Comparison of ENCODE assay signal across 1 cellular context in the genomic region with DNA sequence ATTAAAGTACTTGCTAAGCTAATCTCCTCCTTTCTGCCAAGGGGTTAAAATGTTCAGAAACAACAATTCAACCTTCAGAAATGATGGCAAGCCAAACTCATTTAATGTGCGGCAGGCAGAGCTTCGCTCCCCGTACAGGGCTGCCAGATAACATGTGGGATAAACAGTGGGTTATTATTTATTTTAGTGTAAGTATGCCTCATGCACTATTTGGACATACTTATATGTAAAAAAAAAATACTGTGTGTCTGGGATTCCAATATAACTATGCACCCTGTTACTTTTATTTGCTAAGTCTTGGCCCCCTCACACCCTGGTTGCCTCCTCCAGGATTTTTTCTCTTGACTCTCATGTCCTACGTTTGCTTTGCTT.
TF ChIP-seq lines count a peak whose summit lies in the region.

No MANE protein-coding gene starts in this region.

TF ChIP-seq in GM23338, 12 proteins besides CTCF, POLR2A, EP300 and RAD21 (continued from another document):
- TF ChIP-seq, protein P1, sequence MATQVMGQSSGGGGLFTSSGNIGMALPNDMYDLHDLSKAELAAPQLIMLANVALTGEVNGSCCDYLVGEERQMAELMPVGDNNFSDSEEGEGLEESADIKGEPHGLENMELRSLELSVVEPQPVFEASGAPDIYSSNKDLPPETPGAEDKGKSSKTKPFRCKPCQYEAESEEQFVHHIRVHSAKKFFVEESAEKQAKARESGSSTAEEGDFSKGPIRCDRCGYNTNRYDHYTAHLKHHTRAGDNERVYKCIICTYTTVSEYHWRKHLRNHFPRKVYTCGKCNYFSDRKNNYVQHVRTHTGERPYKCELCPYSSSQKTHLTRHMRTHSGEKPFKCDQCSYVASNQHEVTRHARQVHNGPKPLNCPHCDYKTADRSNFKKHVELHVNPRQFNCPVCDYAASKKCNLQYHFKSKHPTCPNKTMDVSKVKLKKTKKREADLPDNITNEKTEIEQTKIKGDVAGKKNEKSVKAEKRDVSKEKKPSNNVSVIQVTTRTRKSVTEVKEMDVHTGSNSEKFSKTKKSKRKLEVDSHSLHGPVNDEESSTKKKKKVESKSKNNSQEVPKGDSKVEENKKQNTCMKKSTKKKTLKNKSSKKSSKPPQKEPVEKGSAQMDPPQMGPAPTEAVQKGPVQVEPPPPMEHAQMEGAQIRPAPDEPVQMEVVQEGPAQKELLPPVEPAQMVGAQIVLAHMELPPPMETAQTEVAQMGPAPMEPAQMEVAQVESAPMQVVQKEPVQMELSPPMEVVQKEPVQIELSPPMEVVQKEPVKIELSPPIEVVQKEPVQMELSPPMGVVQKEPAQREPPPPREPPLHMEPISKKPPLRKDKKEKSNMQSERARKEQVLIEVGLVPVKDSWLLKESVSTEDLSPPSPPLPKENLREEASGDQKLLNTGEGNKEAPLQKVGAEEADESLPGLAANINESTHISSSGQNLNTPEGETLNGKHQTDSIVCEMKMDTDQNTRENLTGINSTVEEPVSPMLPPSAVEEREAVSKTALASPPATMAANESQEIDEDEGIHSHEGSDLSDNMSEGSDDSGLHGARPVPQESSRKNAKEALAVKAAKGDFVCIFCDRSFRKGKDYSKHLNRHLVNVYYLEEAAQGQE (IDR thresholded peaks at IDR 0.05; ENCODE audit: unreplicated experiment): no peak
- TF ChIP-seq, protein P2, sequence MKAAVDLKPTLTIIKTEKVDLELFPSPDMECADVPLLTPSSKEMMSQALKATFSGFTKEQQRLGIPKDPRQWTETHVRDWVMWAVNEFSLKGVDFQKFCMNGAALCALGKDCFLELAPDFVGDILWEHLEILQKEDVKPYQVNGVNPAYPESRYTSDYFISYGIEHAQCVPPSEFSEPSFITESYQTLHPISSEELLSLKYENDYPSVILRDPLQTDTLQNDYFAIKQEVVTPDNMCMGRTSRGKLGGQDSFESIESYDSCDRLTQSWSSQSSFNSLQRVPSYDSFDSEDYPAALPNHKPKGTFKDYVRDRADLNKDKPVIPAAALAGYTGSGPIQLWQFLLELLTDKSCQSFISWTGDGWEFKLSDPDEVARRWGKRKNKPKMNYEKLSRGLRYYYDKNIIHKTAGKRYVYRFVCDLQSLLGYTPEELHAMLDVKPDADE (IDR thresholded peaks at IDR 0.05): no peak
